ENCODE assay signal across 9 cellular contexts in the genomic region with DNA sequence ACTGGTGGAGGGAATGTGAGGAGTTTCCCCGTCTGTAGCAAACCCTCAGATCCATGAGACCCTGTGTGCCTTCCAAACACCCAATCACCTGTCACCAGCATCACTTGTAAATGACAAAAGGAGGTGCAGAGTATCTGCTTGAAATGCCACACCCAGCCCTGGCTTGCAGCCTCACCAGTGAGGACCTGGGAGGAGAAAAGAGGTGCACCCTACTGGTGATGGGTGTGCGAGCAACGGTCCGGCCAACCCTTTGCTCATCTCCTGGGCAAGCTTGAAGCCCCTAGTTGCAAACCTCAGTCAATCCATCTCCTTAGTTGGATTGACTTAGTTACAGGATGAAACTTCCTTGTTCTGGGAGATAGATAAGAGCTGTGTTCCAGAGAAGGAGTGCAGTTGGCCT.
A peak's percentile ranks its signal among the peaks of the same experiment; 100 is the strongest.
DNase-seq lines count a peak whose midpoint lies in the region; ATAC-seq and TF ChIP-seq lines count a peak whose summit lies in the region.
"Had no signal": no experiment of that assay in that cellular context is flagged by ENCODE, and none has a peak within 500 bp of the region (broad histone marks: within the 10 kb centered on the region; RNA-seq: fewer than 3 reads in every experiment).

No MANE protein-coding gene starts in this region.

- no peak for TF ChIP-seq POLR2A in lower leg skin (IDR thresholded peaks at IDR 0.05)

- no peak overlapping the region for H3K4me3 ChIP-seq in lower leg skin (ENCODE audit: low read depth, poor library complexity, severe bottlenecking)
- H3K4me3 ChIP-seq: ovary had no signal

- ATAC-seq in GM21528 (IDR thresholded peaks at IDR 0.05; ENCODE audit: low FRiP score, unreplicated experiment) = peak; percentile 73
- ATAC-seq in HG02642 (IDR thresholded peaks at IDR 0.05; ENCODE audit: poor library complexity, unreplicated experiment) = no peak

- no peak for TF ChIP-seq CTCF in lower leg skin (IDR thresholded peaks at IDR 0.05)

- DNase-seq in NCI-H1417 (lab: John Stamatoyannopoulos, UW) (peak in 2 of 3 experiments; percentile 2 to 7), NCI-H1417 treated with DMSO at 0.1 percent for 48 hours (lab: John Stamatoyannopoulos, UW) (no peak), NAMALWA (ENCODE audit: low spot score) (peak; percentile 53), iPS-NIHi7 (ENCODE audit: extremely low spot score) (peak; percentile 68), SKM-1 (lab: John Stamatoyannopoulos, UW; ENCODE audit: unreplicated experiment) (no peak), lower leg skin (ENCODE audit: low spot score in 2 of 2) (no peak)
- DNase-seq: ovary had no signal

- WGBS in lower leg skin, 2 donors = 54 to 72% methylated on average over 4 of the region's 4 CpGs

- intact Hi-C loops in lower leg skin (cut with DNase I; ENCODE audit: low total_unique reads) = loop anchor here (2.0 kb wide), 1 partner anchor 61 kb away; no protein-coding TSS in a partner anchor

Comparison
In these comparisons a context has a peak if more than half of its experiments do, and no peak if none do; other contexts are left out.
1. DNase-seq: peak in NCI-H1417 (2 of 3), NAMALWA (single experiment) and iPS-NIHi7 (single experiment); none in NCI-H1417 treated with DMSO at 0.1 percent for 48 hours (single experiment), SKM-1 (single experiment) and lower leg skin (0 of 2).